In genomic region chr11:102268985-102269470, GRCh38 we compare ENCODE assay signal across 1 cellular context.
TF ChIP-seq lines count a peak whose summit lies in the region.

No MANE protein-coding gene starts in this region.

TF ChIP-seq in K562, 482 proteins besides CTCF, POLR2A, EP300 and RAD21 (continued from another document):
- TF ChIP-seq ZBTB40 (IDR thresholded peaks at IDR 0.05) (no peak), ZBTB40 (CRISPR knock-in tag; IDR thresholded peaks at IDR 0.05) (no peak), HNRNPL (IDR thresholded peaks at IDR 0.05; ENCODE audit: low read depth, low read length) (no peak), ETV5 (CRISPR knock-in tag; IDR thresholded peaks at IDR 0.05; ENCODE audit: low read depth) (no peak), SMAD2 (IDR thresholded peaks at IDR 0.05; ENCODE audit: low read depth, low read length) (no peak), PRDM10 (IDR thresholded peaks at IDR 0.05; ENCODE audit: partially characterized antibody) (no peak), ZNF512 (tag; IDR thresholded peaks at IDR 0.05) (no peak), CGGBP1 (CRISPR knock-in tag; IDR thresholded peaks at IDR 0.05) (no peak), ZBTB2 (IDR thresholded peaks at IDR 0.05) (no peak), NCOA4 (IDR thresholded peaks at IDR 0.05; ENCODE audit: partially characterized antibody) (no peak), ZNF12 (CRISPR knock-in tag; IDR thresholded peaks at IDR 0.05) (no peak), NEUROD1 (IDR thresholded peaks at IDR 0.05; ENCODE audit: borderline replicate concordance, low read depth, low read length, partially characterized antibody) (no peak), C11orf30 (IDR thresholded peaks at IDR 0.05; ENCODE audit: low read depth) (peak; percentile 62), ZNF124 (CRISPR knock-in tag; IDR thresholded peaks at IDR 0.05) (no peak), KLF16 (IDR thresholded peaks at IDR 0.05) (no peak), ELF2 (CRISPR knock-in tag; IDR thresholded peaks at IDR 0.05) (no peak), MECOM (CRISPR knock-in tag; IDR thresholded peaks at IDR 0.05) (no peak), GTF2A2 (tag; IDR thresholded peaks at IDR 0.05) (no peak), GABPA (tag; conservative IDR thresholded peaks at IDR 0.05; ENCODE audit: low read depth) (no peak), TCF15 (CRISPR knock-in tag; IDR thresholded peaks at IDR 0.05) (no peak), CTBP1 (IDR thresholded peaks at IDR 0.05; ENCODE audit: borderline replicate concordance) (0 out of 2 replicates have a peak, but pooled peaks have one; percentile 4), ZNF197 (CRISPR knock-in tag; IDR thresholded peaks at IDR 0.05; ENCODE audit: low read depth) (no peak), ZNF316 (IDR thresholded peaks at IDR 0.05) (peak; percentile 61), SP1 (CRISPR knock-in tag; IDR thresholded peaks at IDR 0.05) (no peak), MAFG (tag; conservative IDR thresholded peaks at IDR 0.05) (peak; percentile 43; the same call in 1 of the 2 replicates), UBTF (IDR thresholded peaks at IDR 0.05; ENCODE audit: borderline replicate concordance in 1 of 2, low read depth in 2 of 2, low read length in 2 of 2) (no peak), MBD1 (CRISPR knock-in tag; IDR thresholded peaks at IDR 0.05) (no peak), NFE2 (IDR thresholded peaks at IDR 0.05; ENCODE audit: low read depth) (0 out of 2 replicates have a peak, but pooled peaks have one; percentile 0), CHD1 (IDR thresholded peaks at IDR 0.05; ENCODE audit: low read length) (no peak)
